In the genomic region with DNA sequence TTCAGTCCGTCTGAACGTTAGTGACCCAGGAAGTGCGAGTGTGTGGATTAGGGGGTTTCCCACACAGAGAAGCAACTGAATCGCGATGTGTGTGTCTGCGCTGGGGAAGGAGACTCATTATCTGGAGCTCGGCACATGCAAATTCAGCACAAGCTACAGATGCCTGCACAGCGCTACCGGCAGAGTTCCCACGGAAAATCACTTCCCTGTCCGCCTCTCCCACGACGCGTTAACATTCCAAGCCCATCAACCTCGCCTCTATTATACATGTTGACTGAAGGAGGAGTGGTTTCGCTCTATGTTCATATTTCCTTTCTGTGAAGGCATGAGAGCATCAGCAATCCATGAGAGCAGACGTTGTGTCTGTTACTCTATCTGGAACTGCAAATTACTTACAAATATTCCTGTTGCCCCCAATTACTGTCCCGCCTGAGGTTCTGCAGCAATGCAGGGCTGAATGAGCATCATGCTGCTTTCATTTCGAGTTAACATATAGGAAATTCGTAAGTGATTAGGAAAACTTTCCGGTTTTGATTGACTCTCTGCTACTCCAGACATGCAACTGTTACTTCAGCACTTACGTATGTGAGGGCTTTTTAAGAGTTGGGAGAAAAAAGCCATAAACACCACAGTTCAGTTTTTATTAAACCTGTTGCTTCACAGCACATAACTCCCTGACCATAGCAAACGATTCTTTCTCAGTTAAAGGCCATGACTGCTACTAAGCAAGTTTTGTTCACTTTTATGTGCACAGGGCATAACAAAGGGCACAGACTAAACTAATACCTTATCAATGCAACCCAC, we compare ENCODE assay signal across 10 cellular contexts. TPM values are rescaled to one million over a fixed set of nuclear protein-coding genes. Genes with fewer than 3 reads are reported as not detected.
A peak's percentile ranks its signal among the peaks of the same experiment; 100 is the strongest.
DNase-seq lines count a peak whose midpoint lies in the region; ATAC-seq and TF ChIP-seq lines count a peak whose summit lies in the region.
"Had no signal": no experiment of that assay in that cellular context is flagged by ENCODE, and none has a peak within 500 bp of the region (broad histone marks: within the 10 kb centered on the region; RNA-seq: fewer than 3 reads in every experiment).

No MANE protein-coding gene starts in this region.

- DNase-seq in choroid plexus epithelial cell (ENCODE audit: low read depth), result peak; percentile 40
- no peak for DNase-seq in left lung
- no peak for DNase-seq in suprapubic skin (ENCODE audit: low spot score in 2 of 2)
- no peak for DNase-seq in NCI-H82 treated with DMSO at 0.1 percent for 48 hours (lab: John Stamatoyannopoulos, UW; ENCODE audit: unreplicated experiment)
- DNase-seq in T-cell, result no peak
- no peak for DNase-seq in activated CD4-positive, alpha-beta T cell treated with anti-CD3 and anti-CD28 coated beads, Interleukin-2, amount 50 U/mL, for 4 hours
- DNase-seq: activated B cell treated with CpG ODN at 0.5 μM for 24 hours, occipital lobe had no signal

- H3K27me3 Mint-ChIP-seq in T-cell, result peaks cover 0 to 3% of the 10 kb centered on the region in 2 donors
- H3K27me3 Mint-ChIP-seq: activated B cell treated with CpG ODN at 0.5 μM for 24 hours; activated naive CD8-positive, alpha-beta T cell had no signal

- ATAC-seq in left lung (peak; percentile 86), T-cell (replicated peaks in 1 of 4) (no peak)

- H3K4me1 ChIP-seq in HEK293 (ENCODE audit: control insufficient read depth, insufficient read depth, low read length) (no peaks in the 10 kb centered on the region), left lung (peaks cover 0 to 3% of the 10 kb centered on the region in 2 donors), suprapubic skin (no peaks in the 10 kb centered on the region)

- TF ChIP-seq EP300 in suprapubic skin (IDR thresholded peaks at IDR 0.05), result no peak

- H3K27ac Mint-ChIP-seq in T-cell, result no peak overlapping the region
- H3K27ac Mint-ChIP-seq: activated B cell treated with CpG ODN at 0.5 μM for 24 hours; activated naive CD8-positive, alpha-beta T cell had no signal

- H3K9me3 ChIP-seq in HEK293 (ENCODE audit: control insufficient read depth, insufficient read depth, low read depth, low read length) (no peaks in the 10 kb centered on the region), left lung (no peaks in the 10 kb centered on the region), suprapubic skin (no peaks in the 10 kb centered on the region)

- H3K27ac ChIP-seq in HEK293 (ENCODE audit: extremely low read depth, low read depth, low read length) (no peak overlapping the region), left lung (no peak overlapping the region), suprapubic skin (no peak overlapping the region)

- H3K36me3 ChIP-seq in HEK293 (ENCODE audit: control insufficient read depth in 2 of 2, insufficient read depth in 1 of 2, low read length in 2 of 2) (no peaks in the 10 kb centered on the region), left lung (no peaks in the 10 kb centered on the region), suprapubic skin (no peaks in the 10 kb centered on the region)

- no peaks in the 10 kb centered on the region for H3K27me3 ChIP-seq in left lung
- peaks cover 8% of the 10 kb centered on the region for H3K27me3 ChIP-seq in suprapubic skin

- no peaks in the 10 kb centered on the region for H3K4me1 Mint-ChIP-seq in T-cell
- H3K4me1 Mint-ChIP-seq: activated B cell treated with CpG ODN at 0.5 μM for 24 hours had no signal

- 35% methylated on average over 12 of the region's 23 CpGs for WGBS in suprapubic skin

- CTCF ChIA-PET in HEK293 (lab: Yijun Ruan, JAX), result interaction anchor here (0.9 kb wide), 1 partner anchor 17 kb away, joined by 4 read pairs; no protein-coding TSS in a partner anchor
- CTCF ChIA-PET in T-cell (lab: Charles Lee), result interaction anchor here in 1 of 2 donors (0.7 kb wide), 1 partner anchor 15 kb away, joined by 4 read pairs; no protein-coding TSS in a partner anchor

- intact Hi-C loops in left lung (cut with DNase I), result loop anchor here in 1 of 2 donors (10.0 kb wide), 1 partner anchor 276 kb away; no protein-coding TSS in a partner anchor

- no peaks in the 10 kb centered on the region for H3K36me3 Mint-ChIP-seq in T-cell
- H3K36me3 Mint-ChIP-seq: activated naive CD8-positive, alpha-beta T cell had no signal

- H3K4me3 ChIP-seq in HEK293 (ENCODE audit: low read depth, low read length), result no peak overlapping the region
- H3K4me3 ChIP-seq in choroid plexus epithelial cell (ENCODE audit: low read depth, low read length), result peak overlapping the region; percentile 32
- no peak overlapping the region for H3K4me3 ChIP-seq in left lung
- H3K4me3 ChIP-seq in suprapubic skin, result peak overlapping the region; percentile 23

- POLR2A ChIA-PET in HEK293 (lab: Yijun Ruan, JAX), result no interaction called here
- POLR2A ChIA-PET in T-cell (lab: Charles Lee), result no interaction called here

- H3K4me3 Mint-ChIP-seq in T-cell, result no peak overlapping the region
- H3K4me3 Mint-ChIP-seq: activated B cell treated with CpG ODN at 0.5 μM for 24 hours; activated naive CD8-positive, alpha-beta T cell had no signal

- TF ChIP-seq POLR2A in suprapubic skin (IDR thresholded peaks at IDR 0.05), result no peak

- no peaks in the 10 kb centered on the region for H3K9me3 Mint-ChIP-seq in T-cell
- H3K9me3 Mint-ChIP-seq: activated B cell treated with CpG ODN at 0.5 μM for 24 hours had no signal

- TF ChIP-seq CTCF in HEK293 (tag by site-specific recombination; IDR thresholded peaks at IDR 0.05) (no peak), choroid plexus epithelial cell (conservative IDR thresholded peaks at IDR 0.05; ENCODE audit: low read depth, low read length) (no peak), left lung (IDR thresholded peaks at IDR 0.05) (no peak), suprapubic skin (IDR thresholded peaks at IDR 0.05) (no peak)

TF ChIP-seq in HEK293, 187 proteins besides CTCF, POLR2A, EP300 and RAD21:
- TF ChIP-seq SCRT2 (tag by site-specific recombination; IDR thresholded peaks at IDR 0.05), result peak; percentile 81
- TF ChIP-seq, protein P1, sequence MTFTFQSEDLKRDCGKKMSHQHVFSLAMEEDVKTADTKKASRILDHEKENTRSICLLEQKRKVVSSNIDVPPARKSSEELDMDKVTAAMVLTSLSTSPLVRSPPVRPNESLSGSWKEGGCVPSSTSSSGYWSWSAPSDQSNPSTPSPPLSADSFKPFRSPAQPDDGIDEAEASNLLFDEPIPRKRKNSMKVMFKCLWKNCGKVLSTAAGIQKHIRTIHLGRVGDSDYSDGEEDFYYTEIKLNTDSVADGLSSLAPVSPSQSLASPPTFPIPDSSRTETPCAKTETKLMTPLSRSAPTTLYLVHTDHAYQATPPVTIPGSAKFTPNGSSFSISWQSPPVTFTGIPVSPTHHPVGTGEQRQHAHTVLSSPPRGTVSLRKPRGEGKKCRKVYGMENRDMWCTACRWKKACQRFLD (tag by site-specific recombination; IDR thresholded peaks at IDR 0.05), result no peak

RNA-seq across cellular contexts. Expression of a gene that starts 15.0 kb away (rescaled TPM):
- not detected for total RNA-seq in left lung
- not detected for total RNA-seq in suprapubic skin
- not detected for total RNA-seq in T-cell
- total RNA-seq: activated B cell treated with CpG ODN at 0.5 μM for 24 hours had no signal

Comparison
In these comparisons a context has a peak if more than half of its experiments do, and no peak if none do; other contexts are left out.
1. H3K4me3 ChIP-seq: peak in choroid plexus epithelial cell (single experiment) and suprapubic skin (single experiment); none in HEK293 (single experiment) and left lung (0 of 2).